In the genomic region with DNA sequence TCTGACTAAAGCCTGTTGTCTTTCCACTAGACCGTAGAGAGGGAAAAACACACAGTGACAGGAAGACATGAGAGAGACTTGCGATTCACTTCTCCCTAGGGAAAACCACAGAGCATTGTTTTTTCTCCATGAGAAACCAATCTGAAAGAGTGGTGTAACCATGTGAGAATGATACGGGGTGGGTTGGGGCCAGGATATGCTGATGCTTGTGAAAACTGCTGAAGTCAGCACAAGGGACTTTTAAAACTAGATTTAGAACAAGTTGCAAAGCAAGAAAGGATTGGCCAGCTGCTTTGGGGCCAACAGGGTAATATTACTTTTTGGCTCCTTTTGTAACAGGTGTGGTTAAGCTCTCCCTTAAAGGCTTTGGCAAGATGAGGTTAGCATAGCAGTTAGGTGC, we compare ENCODE assay signal across 2 cellular contexts.
TF ChIP-seq lines count a peak whose summit lies in the region.

No MANE protein-coding gene starts in this region.

TF ChIP-seq in HepG2, 621 proteins besides CTCF, POLR2A, EP300 and RAD21:
- peak; percentile 40 to 84; a peak in 3 of 4 replicates for TF ChIP-seq MAFK (conservative IDR thresholded peaks at IDR 0.05 in 1 of 2, IDR thresholded peaks at IDR 0.05 in 1 of 2; ENCODE audit: low read length in 2 of 2)
- peak; percentile 68; the same call in 1 of the 2 replicates for TF ChIP-seq MAFF (IDR thresholded peaks at IDR 0.05; ENCODE audit: low read depth, low read length)
- TF ChIP-seq, protein P1, sequence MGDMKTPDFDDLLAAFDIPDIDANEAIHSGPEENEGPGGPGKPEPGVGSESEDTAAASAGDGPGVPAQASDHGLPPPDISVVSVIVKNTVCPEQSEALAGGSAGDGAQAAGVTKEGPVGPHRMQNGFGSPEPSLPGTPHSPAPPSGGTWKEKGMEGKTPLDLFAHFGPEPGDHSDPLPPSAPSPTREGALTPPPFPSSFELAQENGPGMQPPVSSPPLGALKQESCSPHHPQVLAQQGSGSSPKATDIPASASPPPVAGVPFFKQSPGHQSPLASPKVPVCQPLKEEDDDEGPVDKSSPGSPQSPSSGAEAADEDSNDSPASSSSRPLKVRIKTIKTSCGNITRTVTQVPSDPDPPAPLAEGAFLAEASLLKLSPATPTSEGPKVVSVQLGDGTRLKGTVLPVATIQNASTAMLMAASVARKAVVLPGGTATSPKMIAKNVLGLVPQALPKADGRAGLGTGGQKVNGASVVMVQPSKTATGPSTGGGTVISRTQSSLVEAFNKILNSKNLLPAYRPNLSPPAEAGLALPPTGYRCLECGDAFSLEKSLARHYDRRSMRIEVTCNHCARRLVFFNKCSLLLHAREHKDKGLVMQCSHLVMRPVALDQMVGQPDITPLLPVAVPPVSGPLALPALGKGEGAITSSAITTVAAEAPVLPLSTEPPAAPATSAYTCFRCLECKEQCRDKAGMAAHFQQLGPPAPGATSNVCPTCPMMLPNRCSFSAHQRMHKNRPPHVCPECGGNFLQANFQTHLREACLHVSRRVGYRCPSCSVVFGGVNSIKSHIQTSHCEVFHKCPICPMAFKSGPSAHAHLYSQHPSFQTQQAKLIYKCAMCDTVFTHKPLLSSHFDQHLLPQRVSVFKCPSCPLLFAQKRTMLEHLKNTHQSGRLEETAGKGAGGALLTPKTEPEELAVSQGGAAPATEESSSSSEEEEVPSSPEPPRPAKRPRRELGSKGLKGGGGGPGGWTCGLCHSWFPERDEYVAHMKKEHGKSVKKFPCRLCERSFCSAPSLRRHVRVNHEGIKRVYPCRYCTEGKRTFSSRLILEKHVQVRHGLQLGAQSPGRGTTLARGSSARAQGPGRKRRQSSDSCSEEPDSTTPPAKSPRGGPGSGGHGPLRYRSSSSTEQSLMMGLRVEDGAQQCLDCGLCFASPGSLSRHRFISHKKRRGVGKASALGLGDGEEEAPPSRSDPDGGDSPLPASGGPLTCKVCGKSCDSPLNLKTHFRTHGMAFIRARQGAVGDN (CRISPR knock-in tag; IDR thresholded peaks at IDR 0.05) = no peak

TF ChIP-seq in WTC11, 78 proteins besides CTCF, POLR2A, EP300 and RAD21:
- TF ChIP-seq, protein P2, sequence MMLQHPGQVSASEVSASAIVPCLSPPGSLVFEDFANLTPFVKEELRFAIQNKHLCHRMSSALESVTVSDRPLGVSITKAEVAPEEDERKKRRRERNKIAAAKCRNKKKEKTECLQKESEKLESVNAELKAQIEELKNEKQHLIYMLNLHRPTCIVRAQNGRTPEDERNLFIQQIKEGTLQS (CRISPR knock-in tag; conservative IDR thresholded peaks at IDR 0.05) = no peak
- TF ChIP-seq NFATC4 (CRISPR knock-in tag; IDR thresholded peaks at IDR 0.05) = no peak
- no peak for TF ChIP-seq ZNF416 (CRISPR knock-in tag; IDR thresholded peaks at IDR 0.05)
- no peak for TF ChIP-seq GRHL2 (CRISPR knock-in tag; IDR thresholded peaks at IDR 0.05; ENCODE audit: insufficient replicate concordance, severe bottlenecking)
- TF ChIP-seq, protein P3, sequence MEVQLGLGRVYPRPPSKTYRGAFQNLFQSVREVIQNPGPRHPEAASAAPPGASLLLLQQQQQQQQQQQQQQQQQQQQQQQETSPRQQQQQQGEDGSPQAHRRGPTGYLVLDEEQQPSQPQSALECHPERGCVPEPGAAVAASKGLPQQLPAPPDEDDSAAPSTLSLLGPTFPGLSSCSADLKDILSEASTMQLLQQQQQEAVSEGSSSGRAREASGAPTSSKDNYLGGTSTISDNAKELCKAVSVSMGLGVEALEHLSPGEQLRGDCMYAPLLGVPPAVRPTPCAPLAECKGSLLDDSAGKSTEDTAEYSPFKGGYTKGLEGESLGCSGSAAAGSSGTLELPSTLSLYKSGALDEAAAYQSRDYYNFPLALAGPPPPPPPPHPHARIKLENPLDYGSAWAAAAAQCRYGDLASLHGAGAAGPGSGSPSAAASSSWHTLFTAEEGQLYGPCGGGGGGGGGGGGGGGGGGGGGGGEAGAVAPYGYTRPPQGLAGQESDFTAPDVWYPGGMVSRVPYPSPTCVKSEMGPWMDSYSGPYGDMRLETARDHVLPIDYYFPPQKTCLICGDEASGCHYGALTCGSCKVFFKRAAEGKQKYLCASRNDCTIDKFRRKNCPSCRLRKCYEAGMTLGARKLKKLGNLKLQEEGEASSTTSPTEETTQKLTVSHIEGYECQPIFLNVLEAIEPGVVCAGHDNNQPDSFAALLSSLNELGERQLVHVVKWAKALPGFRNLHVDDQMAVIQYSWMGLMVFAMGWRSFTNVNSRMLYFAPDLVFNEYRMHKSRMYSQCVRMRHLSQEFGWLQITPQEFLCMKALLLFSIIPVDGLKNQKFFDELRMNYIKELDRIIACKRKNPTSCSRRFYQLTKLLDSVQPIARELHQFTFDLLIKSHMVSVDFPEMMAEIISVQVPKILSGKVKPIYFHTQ (CRISPR knock-in tag; IDR thresholded peaks at IDR 0.05) = no peak
- TF ChIP-seq ZNF423 (CRISPR knock-in tag; IDR thresholded peaks at IDR 0.05) = no peak
- TF ChIP-seq PRRX2 (CRISPR knock-in tag; IDR thresholded peaks at IDR 0.05) = no peak
- TF ChIP-seq ZNF138 (CRISPR knock-in tag; conservative IDR thresholded peaks at IDR 0.05) = no peak
- no peak for TF ChIP-seq TP53 (CRISPR knock-in tag; IDR thresholded peaks at IDR 0.05)
- no peak for TF ChIP-seq GTF2I (CRISPR knock-in tag; conservative IDR thresholded peaks at IDR 0.05)
- TF ChIP-seq, protein P4, sequence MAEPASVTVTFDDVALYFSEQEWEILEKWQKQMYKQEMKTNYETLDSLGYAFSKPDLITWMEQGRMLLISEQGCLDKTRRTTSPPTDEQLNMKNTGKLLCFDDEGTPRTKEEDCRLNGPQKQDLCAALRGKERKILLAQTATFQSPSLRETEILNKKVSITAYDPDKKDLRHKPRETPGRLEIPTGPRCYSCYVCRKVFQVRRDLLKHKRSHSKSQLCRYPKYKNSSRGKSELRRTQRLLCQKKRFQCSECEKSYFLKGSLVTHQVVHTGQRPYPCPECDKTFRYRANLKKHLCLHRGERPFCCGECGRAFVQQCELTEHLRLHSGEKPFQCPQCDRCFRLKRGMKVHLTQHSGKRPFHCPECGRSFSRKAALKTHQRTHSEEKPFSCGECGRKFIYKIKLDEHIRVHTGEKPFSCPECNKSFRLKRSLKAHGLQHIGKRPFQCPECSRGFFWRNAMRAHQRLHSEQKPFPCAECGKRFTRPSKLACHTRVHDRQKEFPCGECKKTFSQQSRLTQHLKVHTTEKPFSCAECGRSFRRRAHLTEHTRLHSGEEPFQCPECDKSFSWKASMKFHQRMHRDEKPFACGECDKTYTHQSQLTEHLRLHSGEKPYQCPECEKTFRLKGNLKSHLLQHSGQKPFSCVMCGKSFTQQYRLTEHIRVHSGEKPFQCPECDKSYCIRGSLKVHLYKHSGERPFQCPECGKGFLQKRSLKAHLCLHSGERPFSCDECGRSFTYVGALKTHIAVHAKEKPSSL (CRISPR knock-in tag; conservative IDR thresholded peaks at IDR 0.05) = no peak
- TF ChIP-seq IRF2 (CRISPR knock-in tag; IDR thresholded peaks at IDR 0.05; ENCODE audit: borderline replicate concordance, low read depth) = no peak
- TF ChIP-seq, protein P5, sequence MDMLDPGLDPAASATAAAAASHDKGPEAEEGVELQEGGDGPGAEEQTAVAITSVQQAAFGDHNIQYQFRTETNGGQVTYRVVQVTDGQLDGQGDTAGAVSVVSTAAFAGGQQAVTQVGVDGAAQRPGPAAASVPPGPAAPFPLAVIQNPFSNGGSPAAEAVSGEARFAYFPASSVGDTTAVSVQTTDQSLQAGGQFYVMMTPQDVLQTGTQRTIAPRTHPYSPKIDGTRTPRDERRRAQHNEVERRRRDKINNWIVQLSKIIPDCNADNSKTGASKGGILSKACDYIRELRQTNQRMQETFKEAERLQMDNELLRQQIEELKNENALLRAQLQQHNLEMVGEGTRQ (CRISPR knock-in tag; IDR thresholded peaks at IDR 0.05) = no peak
- TF ChIP-seq HMGA2 (CRISPR knock-in tag; IDR thresholded peaks at IDR 0.05) = no peak
- TF ChIP-seq FOXJ3 (CRISPR knock-in tag; IDR thresholded peaks at IDR 0.05; ENCODE audit: borderline replicate concordance) = no peak
- TF ChIP-seq RELA (CRISPR knock-in tag; IDR thresholded peaks at IDR 0.05; ENCODE audit: borderline replicate concordance) = no peak
- no peak for TF ChIP-seq FOXK1 (CRISPR knock-in tag; IDR thresholded peaks at IDR 0.05)
- no peak for TF ChIP-seq MYBL2 (CRISPR knock-in tag; IDR thresholded peaks at IDR 0.05)
- TF ChIP-seq, protein P6, sequence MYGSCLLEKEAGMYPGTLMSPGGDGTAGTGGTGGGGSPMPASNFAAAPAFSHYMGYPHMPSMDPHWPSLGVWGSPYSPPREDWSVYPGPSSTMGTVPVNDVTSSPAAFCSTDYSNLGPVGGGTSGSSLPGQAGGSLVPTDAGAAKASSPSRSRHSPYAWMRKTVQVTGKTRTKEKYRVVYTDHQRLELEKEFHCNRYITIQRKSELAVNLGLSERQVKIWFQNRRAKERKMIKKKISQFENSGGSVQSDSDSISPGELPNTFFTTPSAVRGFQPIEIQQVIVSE (CRISPR knock-in tag; IDR thresholded peaks at IDR 0.05; ENCODE audit: borderline replicate concordance) = no peak
